In genomic region chr10:123583639-123584418, GRCh38 we compare ENCODE assay signal across 8 cellular contexts.
DNase-seq lines count a peak whose midpoint lies in the region; ATAC-seq lines count a peak whose summit lies in the region.

No MANE protein-coding gene starts in this region.

- DNase-seq in activated CD4-positive, CD25-positive, alpha-beta regulatory T cell treated with anti-CD3 and anti-CD28 coated beads, Interleukin-2, amount 50 U/mL, for 72 hours: peak; percentile 41
- DNase-seq in activated CD4-positive, CD25-positive, alpha-beta regulatory T cell (lab: John Stamatoyannopoulos, UW): no peak
- DNase-seq in NCI-H1092 (lab: John Stamatoyannopoulos, UW): peak; percentile 57
- DNase-seq in activated CD4-positive, alpha-beta T cell treated with anti-CD3 and anti-CD28 coated beads, Interleukin-2, amount 50 U/mL, for 48 hours: peak; percentile 36 to 49
- peak; percentile 59 for DNase-seq in foreskin melanocyte
- peak in 49 of 56 donors; percentile 4 to 78 (median 33) for DNase-seq in nucleus accumbens (lab: John Stamatoyannopoulos, UW)

- no peak for ATAC-seq in GM21737 (IDR thresholded peaks at IDR 0.05; ENCODE audit: unreplicated experiment)
- no peak for ATAC-seq in HG02759 (IDR thresholded peaks at IDR 0.05; ENCODE audit: unreplicated experiment)

Comparison
In these comparisons a context has a peak if more than half of its experiments do, and no peak if none do; other contexts are left out.
1. DNase-seq: peak in activated CD4-positive, CD25-positive, alpha-beta regulatory T cell treated with anti-CD3 and anti-CD28 coated beads, Interleukin-2, amount 50 U/mL, for 72 hours (single experiment), NCI-H1092 (single experiment), activated CD4-positive, alpha-beta T cell treated with anti-CD3 and anti-CD28 coated beads, Interleukin-2, amount 50 U/mL, for 48 hours (2 of 2), foreskin melanocyte (single experiment) and nucleus accumbens (49 of 56); none in activated CD4-positive, CD25-positive, alpha-beta regulatory T cell (0 of 4).